10 cellular contexts compared by ENCODE assay signal in the genomic region with DNA sequence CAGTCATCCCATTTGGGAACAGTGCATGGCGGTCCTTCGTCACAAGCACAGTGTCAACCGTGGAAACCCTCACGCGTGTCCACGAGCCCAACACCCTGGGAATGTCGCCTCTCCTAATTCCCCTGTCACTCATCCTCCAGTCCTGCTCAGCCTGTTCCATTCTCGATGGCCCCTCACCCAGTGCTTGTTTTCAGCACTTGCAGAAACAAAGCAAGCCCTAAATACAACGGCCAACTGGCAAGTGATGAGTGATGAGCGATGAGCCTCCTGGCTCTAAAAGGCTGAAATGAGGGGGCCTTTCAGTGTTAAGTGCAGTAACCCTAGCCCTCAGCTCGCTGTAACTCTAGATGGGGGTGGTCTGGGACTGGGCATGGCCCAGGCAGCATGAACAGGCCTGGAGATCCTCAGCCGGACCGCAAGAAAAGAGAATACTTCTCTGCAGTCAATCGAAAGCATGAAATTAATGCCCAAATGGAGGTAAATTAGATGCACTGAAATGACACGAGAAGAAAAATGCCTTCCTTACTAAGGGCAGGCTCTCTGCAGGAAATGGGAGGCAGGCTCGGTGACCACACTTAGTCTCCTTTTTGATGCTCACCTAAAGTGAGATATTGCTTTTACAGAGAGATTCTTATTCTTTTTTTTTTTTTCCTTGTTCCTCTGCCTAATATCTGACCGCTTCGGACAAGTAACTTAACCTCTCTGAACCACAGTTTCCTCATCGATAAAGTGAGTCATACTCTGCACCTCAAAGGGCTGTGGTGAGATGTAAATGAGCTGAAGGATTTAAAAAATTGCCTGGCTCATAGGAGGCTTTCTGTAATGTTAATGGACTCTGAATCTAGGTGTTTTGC. TPM values are rescaled to one million over a fixed set of nuclear protein-coding genes. Genes with fewer than 3 reads are reported as not detected.
DNase-seq lines count a peak whose midpoint lies in the region; ATAC-seq and TF ChIP-seq lines count a peak whose summit lies in the region.
"Had no signal": no experiment of that assay in that cellular context is flagged by ENCODE, and none has a peak within 500 bp of the region (broad histone marks: within the 10 kb centered on the region; RNA-seq: fewer than 3 reads in every experiment).

No MANE protein-coding gene starts in this region.

- intact Hi-C loops in Calu3 (cut with micrococcal nuclease; ENCODE audit: unreplicated experiment), result no loop called here
- intact Hi-C loops in activated T-helper 1 cell treated with anti-CD3 and anti-CD28 coated beads, Interleukin-12 subunit alpha, Interleukin-12 subunit beta, Interleukin-2, Interleukin-4 antibody, amounts not matched to agents 30 ng/mL and 10 ng/mL and 1 ng/mL, durations not matched to agents 14 hours and 24 hours and 36 hours (cut with micrococcal nuclease), result no loop called here

- H3K27ac Mint-ChIP-seq in Calu3 (ENCODE audit: unreplicated experiment) (no peak overlapping the region), T-helper 17 cell (no peak overlapping the region)
- no peak overlapping the region for H3K27ac Mint-ChIP-seq in activated T-helper 1 cell treated with anti-CD3 and anti-CD28 coated beads, Interleukin-12 subunit alpha, Interleukin-12 subunit beta, Interleukin-2, Interleukin-4 antibody, amounts not matched to agents 30 ng/mL and 10 ng/mL and 1 ng/mL, durations not matched to agents 14 hours and 24 hours and 36 hours
- H3K27ac Mint-ChIP-seq: CD4-positive, alpha-beta T cell had no signal

- no peaks in the 10 kb centered on the region for H3K9me3 ChIP-seq in T-helper 17 cell (ENCODE audit: control insufficient read depth, low read length, poor library complexity, severe bottlenecking)

- ATAC-seq in GM19324 (IDR thresholded peaks at IDR 0.05; ENCODE audit: low FRiP score, unreplicated experiment) (peak; percentile 85), HG02852 (IDR thresholded peaks at IDR 0.05; ENCODE audit: unreplicated experiment) (peak; percentile 90), T-helper 17 cell (no peak)

- H3K4me3 ChIP-seq in NB4 (ENCODE audit: low read depth, low read length), result no peak overlapping the region

- TF ChIP-seq CTCF in NB4 (IDR thresholded peaks at IDR 0.05; ENCODE audit: low read depth, low read length) (no peak), Calu3 (IDR thresholded peaks at IDR 0.05; ENCODE audit: unreplicated experiment) (no peak)

- TF ChIP-seq POLR2A in NB4 (IDR thresholded peaks at IDR 0.05; ENCODE audit: extremely low read depth, insufficient read length), result no peak

- H3K4me3 Mint-ChIP-seq in Calu3 (ENCODE audit: low read depth, unreplicated experiment) (no peak overlapping the region), T-helper 17 cell (no peak overlapping the region)
- no peak overlapping the region for H3K4me3 Mint-ChIP-seq in activated T-helper 1 cell treated with anti-CD3 and anti-CD28 coated beads, Interleukin-12 subunit alpha, Interleukin-12 subunit beta, Interleukin-2, Interleukin-4 antibody, amounts not matched to agents 30 ng/mL and 10 ng/mL and 1 ng/mL, durations not matched to agents 14 hours and 24 hours and 36 hours
- H3K4me3 Mint-ChIP-seq: CD4-positive, alpha-beta T cell had no signal

- CTCF ChIA-PET in Calu3 (lab: Charles Lee), result no interaction called here

- no TSS peak for BruUV-seq in Calu3 (replicated peaks; lab: Mats Ljungman, UMichigan)

- H3K9me3 Mint-ChIP-seq in Calu3 (ENCODE audit: low read depth, unreplicated experiment), result no peaks in the 10 kb centered on the region
- no peaks in the 10 kb centered on the region for H3K9me3 Mint-ChIP-seq in activated T-helper 1 cell treated with anti-CD3 and anti-CD28 coated beads, Interleukin-12 subunit alpha, Interleukin-12 subunit beta, Interleukin-2, Interleukin-4 antibody, amounts not matched to agents 30 ng/mL and 10 ng/mL and 1 ng/mL, durations not matched to agents 14 hours and 24 hours and 36 hours
- H3K9me3 Mint-ChIP-seq: CD4-positive, alpha-beta T cell had no signal

- H3K27me3 Mint-ChIP-seq in Calu3 (ENCODE audit: unreplicated experiment), result peaks cover 46% of the 10 kb centered on the region
- peaks cover 62% of the 10 kb centered on the region for H3K27me3 Mint-ChIP-seq in T-helper 17 cell
- H3K27me3 Mint-ChIP-seq in activated T-helper 1 cell treated with anti-CD3 and anti-CD28 coated beads, Interleukin-12 subunit alpha, Interleukin-12 subunit beta, Interleukin-2, Interleukin-4 antibody, amounts not matched to agents 30 ng/mL and 10 ng/mL and 1 ng/mL, durations not matched to agents 14 hours and 24 hours and 36 hours (ENCODE audit: insufficient read depth), result peaks cover 30% of the 10 kb centered on the region

- H3K36me3 Mint-ChIP-seq in Calu3 (ENCODE audit: insufficient read depth, unreplicated experiment) (no peaks in the 10 kb centered on the region), T-helper 17 cell (ENCODE audit: low read depth) (peaks cover 7% of the 10 kb centered on the region)
- no peaks in the 10 kb centered on the region for H3K36me3 Mint-ChIP-seq in activated T-helper 1 cell treated with anti-CD3 and anti-CD28 coated beads, Interleukin-12 subunit alpha, Interleukin-12 subunit beta, Interleukin-2, Interleukin-4 antibody, amounts not matched to agents 30 ng/mL and 10 ng/mL and 1 ng/mL, durations not matched to agents 14 hours and 24 hours and 36 hours (ENCODE audit: low read depth)

- DNase-seq in ELR (ENCODE audit: low read depth) (peak; percentile 54), NB4 (ENCODE audit: low read depth) (peak; percentile 52), Calu3 (no peak), AG08395 (ENCODE audit: low spot score) (no peak), T-helper 17 cell (no peak)
- no peak for DNase-seq in activated T-helper 1 cell treated with anti-CD3 and anti-CD28 coated beads, Interleukin-12 subunit alpha, Interleukin-12 subunit beta, Interleukin-2, Interleukin-4 antibody, amounts not matched to agents 30 ng/mL and 10 ng/mL and 1 ng/mL, durations not matched to agents 14 hours and 24 hours and 36 hours (ENCODE audit: low spot score)
- DNase-seq: CD4-positive, alpha-beta T cell; NCI-H510A treated with DMSO at 0.1 percent for 48 hours had no signal

- H3K4me1 Mint-ChIP-seq in Calu3 (ENCODE audit: low read depth, unreplicated experiment), result no peaks in the 10 kb centered on the region
- H3K4me1 Mint-ChIP-seq in T-helper 17 cell, result peaks cover 6% of the 10 kb centered on the region
- H3K4me1 Mint-ChIP-seq in activated T-helper 1 cell treated with anti-CD3 and anti-CD28 coated beads, Interleukin-12 subunit alpha, Interleukin-12 subunit beta, Interleukin-2, Interleukin-4 antibody, amounts not matched to agents 30 ng/mL and 10 ng/mL and 1 ng/mL, durations not matched to agents 14 hours and 24 hours and 36 hours (ENCODE audit: low read depth), result peaks cover 9% of the 10 kb centered on the region

RNA-seq across cellular contexts. Expression of a gene that starts 22.9 kb away (rescaled TPM):
- total RNA-seq in Calu3 (2022), result not detected in 2 replicates
- not detected for total RNA-seq in T-helper 17 cell
- not detected in 2 replicates for total RNA-seq in activated T-helper 1 cell treated with anti-CD3 and anti-CD28 coated beads, Interleukin-12 subunit alpha, Interleukin-12 subunit beta, Interleukin-2, Interleukin-4 antibody, amounts not matched to agents 30 ng/mL and 10 ng/mL and 1 ng/mL, durations not matched to agents 14 hours and 24 hours and 36 hours
- total RNA-seq: CD4-positive, alpha-beta T cell had no signal

Comparison
In these comparisons a context has a peak if more than half of its experiments do, and no peak if none do; other contexts are left out.
1. DNase-seq: peak in ELR (single experiment) and NB4 (single experiment); none in Calu3 (single experiment), AG08395 (single experiment), T-helper 17 cell (0 of 3) and activated T-helper 1 cell treated with anti-CD3 and anti-CD28 coated beads, Interleukin-12 subunit alpha, Interleukin-12 subunit beta, Interleukin-2, Interleukin-4 antibody, amounts not matched to agents 30 ng/mL and 10 ng/mL and 1 ng/mL, durations not matched to agents 14 hours and 24 hours and 36 hours (single experiment).